9 cellular contexts compared by ENCODE assay signal in the genomic region with DNA sequence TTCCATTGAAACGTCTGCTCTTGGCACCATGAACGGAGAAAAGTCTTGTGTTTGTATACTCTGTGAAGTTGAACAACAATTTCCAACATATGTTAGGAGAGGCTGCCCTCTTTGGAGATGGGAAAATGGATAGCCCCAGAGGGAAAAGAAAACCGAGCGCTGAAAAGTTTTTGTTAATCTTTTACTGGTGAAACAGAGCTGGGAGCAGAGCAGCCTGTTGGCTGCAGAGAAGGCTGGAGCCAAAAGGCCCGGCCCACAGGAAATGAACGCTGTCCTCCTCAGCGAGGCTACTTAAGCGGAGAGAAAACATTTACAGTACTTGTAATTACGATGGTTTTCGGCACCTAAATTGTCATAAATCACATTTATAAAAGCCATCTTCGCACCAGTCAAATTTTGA.
A peak's percentile ranks its signal among the peaks of the same experiment; 100 is the strongest.
DNase-seq lines count a peak whose midpoint lies in the region; ATAC-seq lines count a peak whose summit lies in the region.
"Had no signal": no experiment of that assay in that cellular context is flagged by ENCODE, and none has a peak within 500 bp of the region (broad histone marks: within the 10 kb centered on the region; RNA-seq: fewer than 3 reads in every experiment).

No MANE protein-coding gene starts in this region.

- H3K36me3 Mint-ChIP-seq in activated CD4-positive, alpha-beta T cell treated with anti-CD3 and anti-CD28 coated beads, Interleukin-2, amount 10 ng/mL, durations not matched to agents 24 days and 14 days (ENCODE audit: low read depth) = no peaks in the 10 kb centered on the region

- ATAC-seq in GM19438 (IDR thresholded peaks at IDR 0.05; ENCODE audit: low read depth, unreplicated experiment) (peak; percentile 79), HG02852 (IDR thresholded peaks at IDR 0.05; ENCODE audit: unreplicated experiment) (no peak)

- no peak overlapping the region for H3K27ac Mint-ChIP-seq in activated CD4-positive, alpha-beta T cell treated with anti-CD3 and anti-CD28 coated beads, Interleukin-2, amount 10 ng/mL, durations not matched to agents 24 days and 14 days
- H3K27ac Mint-ChIP-seq: T-helper 1 cell treated with Interleukin-12 subunit alpha and Interleukin-12 subunit beta and Interleukin-4 antibody, amounts not matched to agents 30 μg/mL and 1 μg/mL, for 36 hours had no signal

- intact Hi-C loops in activated CD4-positive, alpha-beta T cell treated with anti-CD3 and anti-CD28 coated beads, Interleukin-2, amount 10 ng/mL, durations not matched to agents 24 days and 14 days (cut with micrococcal nuclease) = no loop called here

- no peaks in the 10 kb centered on the region for H3K27me3 Mint-ChIP-seq in activated CD4-positive, alpha-beta T cell treated with anti-CD3 and anti-CD28 coated beads, Interleukin-2, amount 10 ng/mL, durations not matched to agents 24 days and 14 days

- H3K4me3 Mint-ChIP-seq in activated CD4-positive, alpha-beta T cell treated with anti-CD3 and anti-CD28 coated beads, Interleukin-2, amount 10 ng/mL, durations not matched to agents 24 days and 14 days = no peak overlapping the region
- H3K4me3 Mint-ChIP-seq: T-helper 1 cell treated with Interleukin-12 subunit alpha and Interleukin-12 subunit beta and Interleukin-4 antibody, amounts not matched to agents 30 μg/mL and 1 μg/mL, for 36 hours had no signal

- H3K4me1 Mint-ChIP-seq in activated CD4-positive, alpha-beta T cell treated with anti-CD3 and anti-CD28 coated beads, Interleukin-2, amount 10 ng/mL, durations not matched to agents 24 days and 14 days = no peaks in the 10 kb centered on the region

- H3K9me3 Mint-ChIP-seq in activated CD4-positive, alpha-beta T cell treated with anti-CD3 and anti-CD28 coated beads, Interleukin-2, amount 10 ng/mL, durations not matched to agents 24 days and 14 days = peaks cover 5% of the 10 kb centered on the region

- DNase-seq in SHP77 treated with DMSO at 0.1 percent for 48 hours (lab: John Stamatoyannopoulos, UW) (peak; percentile 0), glomerular endothelial cell (ENCODE audit: extremely low read depth, low read depth, low spot score) (peak; percentile 4), renal cortical epithelial cell (ENCODE audit: low read depth) (peak; percentile 87)
- DNase-seq in activated CD8-positive, alpha-beta memory T cell treated with anti-CD3 and anti-CD28 coated beads for 24 hours = no peak
- no peak for DNase-seq in activated CD4-positive, alpha-beta T cell treated with anti-CD3 and anti-CD28 coated beads, Interleukin-2, amount 10 ng/mL, durations not matched to agents 24 days and 14 days
- DNase-seq in NK-92 treated with Interleukin-12 subunit alpha and Interleukin-12 subunit beta, amount 100 ng/mL, for 24 hours (lab: John Stamatoyannopoulos, UW) = no peak

Comparison
In these comparisons a context has a peak if more than half of its experiments do, and no peak if none do; other contexts are left out.
1. DNase-seq: peak in SHP77 treated with DMSO at 0.1 percent for 48 hours (single experiment), glomerular endothelial cell (single experiment) and renal cortical epithelial cell (single experiment); none in activated CD8-positive, alpha-beta memory T cell treated with anti-CD3 and anti-CD28 coated beads for 24 hours (single experiment), activated CD4-positive, alpha-beta T cell treated with anti-CD3 and anti-CD28 coated beads, Interleukin-2, amount 10 ng/mL, durations not matched to agents 24 days and 14 days (single experiment) and NK-92 treated with Interleukin-12 subunit alpha and Interleukin-12 subunit beta, amount 100 ng/mL, for 24 hours (single experiment).